16 cellular contexts compared by ENCODE assay signal in genomic region chr7:110521357-110521756, GRCh38.
"Had no signal": no experiment of that assay in that cellular context is flagged by ENCODE, and none has a peak within 500 bp of the region (broad histone marks: within the 10 kb centered on the region; RNA-seq: fewer than 3 reads in every experiment).

No MANE protein-coding gene starts in this region.

- H3K4me1 ChIP-seq: foreskin keratinocyte, heart right ventricle, parathyroid adenoma, uterus had no signal

- H3K4me3 Mint-ChIP-seq: activated CD4-positive, alpha-beta memory T cell treated with anti-CD3 and anti-CD28 coated beads, Interleukin-2, amount 10 ng/mL, durations not matched to agents 7 days and 5 days; activated naive CD8-positive, alpha-beta T cell treated with anti-CD3 and anti-CD28 coated beads for 36 hours had no signal

- H3K4me3 ChIP-seq: heart right ventricle, skin epidermis, stomach, uterus had no signal

- H3K4me1 Mint-ChIP-seq: activated CD4-positive, alpha-beta memory T cell treated with anti-CD3 and anti-CD28 coated beads, Interleukin-2, amount 10 ng/mL, durations not matched to agents 7 days and 5 days; activated naive CD8-positive, alpha-beta T cell treated with anti-CD3 and anti-CD28 coated beads for 36 hours had no signal

- H3K27me3 Mint-ChIP-seq: activated naive CD8-positive, alpha-beta T cell treated with anti-CD3 and anti-CD28 coated beads for 36 hours had no signal

- H3K27ac ChIP-seq: foreskin keratinocyte, heart right ventricle, parathyroid adenoma, skin epidermis, stomach, uterus had no signal

- FAIRE-seq: bronchial epithelial cell, colon, endothelial cell of umbilical vein had no signal

- H3K27me3 ChIP-seq: foreskin keratinocyte, heart right ventricle, stomach, uterus had no signal

- H3K9me3 Mint-ChIP-seq: activated naive CD8-positive, alpha-beta T cell treated with anti-CD3 and anti-CD28 coated beads for 36 hours had no signal

- DNase-seq: activated CD4-positive, alpha-beta memory T cell treated with anti-CD3 and anti-CD28 coated beads, Interleukin-2, amount 10 ng/mL, durations not matched to agents 7 days and 5 days; activated gamma-delta T cell treated with Interleukin-2 at 50 U/mL for 16 hours; activated naive CD8-positive, alpha-beta T cell treated with anti-CD3 and anti-CD28 coated beads for 36 hours; activated T-cell treated with anti-CD3 and anti-CD28 coated beads, Interleukin-2, amount 50 U/mL, for 48 hours; anterior cingulate cortex; foreskin keratinocyte; heart right ventricle; islet precursor cell; stomach; T-helper 9 cell; uterus had no signal

- ATAC-seq: foreskin keratinocyte, heart right ventricle had no signal

- H3K9me3 ChIP-seq: uterus had no signal

- H3K36me3 ChIP-seq: heart right ventricle, stomach, uterus had no signal

- H3K27ac Mint-ChIP-seq: activated CD4-positive, alpha-beta memory T cell treated with anti-CD3 and anti-CD28 coated beads, Interleukin-2, amount 10 ng/mL, durations not matched to agents 7 days and 5 days; activated naive CD8-positive, alpha-beta T cell treated with anti-CD3 and anti-CD28 coated beads for 36 hours had no signal

- H3K36me3 Mint-ChIP-seq: activated naive CD8-positive, alpha-beta T cell treated with anti-CD3 and anti-CD28 coated beads for 36 hours had no signal
